ENCODE assay signal across 8 cellular contexts in genomic region chr1:243122876-243123409, GRCh38.
DNase-seq lines count a peak whose midpoint lies in the region; ATAC-seq, FAIRE-seq and TF ChIP-seq lines count a peak whose summit lies in the region.
"Not testable (repeated sequence)": the region's sequence is repeated elsewhere in the genome, so short reads cannot be mapped to it uniquely, and the experiment has no call there.

No MANE protein-coding gene starts in this region.

- H4K8ac ChIP-seq in IMR-90 (ENCODE audit: low read depth in 2 of 2, low read length in 2 of 2), result not testable (repeated sequence)

- not testable (repeated sequence) for H2BK20ac ChIP-seq in IMR-90 (ENCODE audit: low read depth, low read length)

- CTCF ChIA-PET in IMR-90 (lab: Yijun Ruan, JAX); naive thymus-derived CD4-positive, alpha-beta T cell (lab: Charles Lee): not testable (repeated sequence)

- not testable (repeated sequence) for H3K4me2 ChIP-seq in IMR-90 (ENCODE audit: low read depth, low read length); astrocyte (ENCODE audit: low read length)

- not testable (repeated sequence) for H3K36me3 ChIP-seq in IMR-90 (ENCODE audit: control insufficient read depth, insufficient read depth, low read length); naive thymus-derived CD4-positive, alpha-beta T cell (ENCODE audit: control insufficient read depth in 2 of 3, insufficient read depth in 3 of 3, low read length in 3 of 3)
- H3K36me3 ChIP-seq in astrocyte (ENCODE audit: insufficient read depth, low read length), result peaks cover 14% of the 10 kb centered on the region

- not testable (repeated sequence) for H3K14ac ChIP-seq in IMR-90 (replicated peaks; ENCODE audit: low read depth, low read length)

- dilution Hi-C loops in IMR-90 (cut with HindIII; ENCODE audit: low sequenced_read_pairs, unreplicated experiment), result not testable (repeated sequence)

- not testable (repeated sequence) for H3K36me3 Mint-ChIP-seq in astrocyte (ENCODE audit: low read depth, unreplicated experiment)
- peaks cover 0 to 19% (median 10%) of the 10 kb centered on the region in 5 donors for H3K36me3 Mint-ChIP-seq in naive thymus-derived CD4-positive, alpha-beta T cell

- H3K4me1 Mint-ChIP-seq in astrocyte (ENCODE audit: low read depth, unreplicated experiment), result peaks cover 13% of the 10 kb centered on the region
- H3K4me1 Mint-ChIP-seq in naive thymus-derived CD4-positive, alpha-beta T cell, result peaks cover 0 to 14% (median 13%) of the 10 kb centered on the region in 7 donors

- POLR2A ChIA-PET in IMR-90 (lab: Charles Lee; ENCODE audit: unreplicated experiment); naive thymus-derived CD4-positive, alpha-beta T cell (lab: Charles Lee): not testable (repeated sequence)

- not testable (repeated sequence) for H3K9me3 ChIP-seq in IMR-90 (ENCODE audit: control insufficient read depth, insufficient read depth, low read length); astrocyte (ENCODE audit: insufficient read depth, low read depth, low read length); naive thymus-derived CD4-positive, alpha-beta T cell (ENCODE audit: control insufficient read depth in 2 of 3, low read length in 3 of 3)

- not testable (repeated sequence) for H4K91ac ChIP-seq in IMR-90 (ENCODE audit: insufficient read depth, low read depth, low read length)

- intact Hi-C loops in IMR-90 (cut with micrococcal nuclease); naive thymus-derived CD4-positive, alpha-beta T cell (cut with micrococcal nuclease): not testable (repeated sequence)

- H4K20me1 ChIP-seq in IMR-90 (ENCODE audit: insufficient read depth, low read length); astrocyte (ENCODE audit: insufficient read depth, low read length): not testable (repeated sequence)

- H3K27ac Mint-ChIP-seq in astrocyte (ENCODE audit: unreplicated experiment), result peak overlapping the region; percentile 41
- H3K27ac Mint-ChIP-seq in naive thymus-derived CD4-positive, alpha-beta T cell, result peak overlapping the region; percentile 0 to 91 (median 53)

- not testable (repeated sequence) for H2BK15ac ChIP-seq in IMR-90 (ENCODE audit: low read depth, low read length)

- not testable (repeated sequence) for H3K56ac ChIP-seq in IMR-90 (ENCODE audit: extremely low read depth, insufficient read depth, low read length)

- not testable (repeated sequence) for H3K23ac ChIP-seq in IMR-90 (ENCODE audit: low read depth, low read length)

- not testable (repeated sequence) for H3K4me3 Mint-ChIP-seq in astrocyte (ENCODE audit: unreplicated experiment)
- H3K4me3 Mint-ChIP-seq in naive thymus-derived CD4-positive, alpha-beta T cell, result peak overlapping the region in 3 of 10 donors; percentile 10 to 57 (median 56)

- not testable (repeated sequence) for H3K4me3 ChIP-seq in IMR-90 (ENCODE audit: insufficient read depth, low read depth, low read length); astrocyte (ENCODE audit: insufficient read depth, low read depth, low read length); fibroblast of pulmonary artery (replicated peaks; ENCODE audit: low read depth, low read length); naive thymus-derived CD4-positive, alpha-beta T cell (ENCODE audit: low read length)

- not testable (repeated sequence) for H3K18ac ChIP-seq in IMR-90 (ENCODE audit: low read depth, low read length)

- not testable (repeated sequence) for H4K5ac ChIP-seq in IMR-90 (ENCODE audit: low read depth, low read length)

- H3K79me2 ChIP-seq in astrocyte (ENCODE audit: insufficient read depth, low read length), result not testable (repeated sequence)

- not testable (repeated sequence) for H3K79me1 ChIP-seq in IMR-90 (ENCODE audit: low read depth in 1 of 2, low read length in 2 of 2)

- H3K4ac ChIP-seq in IMR-90 (ENCODE audit: low read depth, low read length), result not testable (repeated sequence)

- H3K9ac ChIP-seq in IMR-90 (ENCODE audit: low read depth, low read length); astrocyte (ENCODE audit: low read length): not testable (repeated sequence)

- not testable (repeated sequence) for H2BK5ac ChIP-seq in IMR-90 (ENCODE audit: low read depth, low read length, poor library complexity, severe bottlenecking)

- not testable (repeated sequence) for H2AK9ac ChIP-seq in IMR-90 (replicated peaks; ENCODE audit: low read depth, low read length, poor library complexity)

- not testable (repeated sequence) for ATAC-seq in IMR-90 (ENCODE audit: low read depth); naive thymus-derived CD4-positive, alpha-beta T cell

- H2AFZ ChIP-seq in IMR-90 (replicated peaks; ENCODE audit: low read length, poor library complexity); astrocyte (ENCODE audit: low read depth, low read length): not testable (repeated sequence)

- not testable (repeated sequence) for TF ChIP-seq POLR2A in IMR-90 (IDR thresholded peaks at IDR 0.05; ENCODE audit: low read depth, low read length)

- BruUV-seq in IMR-90 (replicated peaks; lab: Mats Ljungman, UMichigan), result not testable (repeated sequence)

- H2AK5ac ChIP-seq in IMR-90 (ENCODE audit: low read depth, low read length), result not testable (repeated sequence)

- in situ Hi-C loops in IMR-90 (cut with MboI; ENCODE audit: low sequenced_read_pairs); SK-MEL-5 (cut with HindIII; ENCODE audit: low pct_unique_long_range_greater_than_20kb, low sequenced_read_pairs): not testable (repeated sequence)

- H3K27me3 ChIP-seq in IMR-90 (ENCODE audit: control insufficient read depth, insufficient read depth, low read length); astrocyte (ENCODE audit: insufficient read depth, low read length); naive thymus-derived CD4-positive, alpha-beta T cell (ENCODE audit: control insufficient read depth in 2 of 2, insufficient read depth in 2 of 2, low read length in 2 of 2): not testable (repeated sequence)

- peak; percentile 88 for DNase-seq in COR-L47 (lab: John Stamatoyannopoulos, UW)
- DNase-seq in IMR-90, result peak; percentile 15
- peak; percentile 22 for DNase-seq in NCI-H1694 (lab: John Stamatoyannopoulos, UW)
- peak; percentile 53 for DNase-seq in NCI-H2171 (lab: John Stamatoyannopoulos, UW)
- DNase-seq in SK-MEL-5 (ENCODE audit: low read depth, low spot score), result peak; percentile 79
- DNase-seq in astrocyte (ENCODE audit: low read depth), result peak; percentile 31
- DNase-seq in fibroblast of pulmonary artery (ENCODE audit: low read depth), result peak; percentile 24
- DNase-seq in naive thymus-derived CD4-positive, alpha-beta T cell, result peak in 7 of 9 donors; percentile 18 to 62 (median 34)

- not testable (repeated sequence) for TF ChIP-seq RAD21 in IMR-90 (IDR thresholded peaks at IDR 0.05; ENCODE audit: low read length)

- not testable (repeated sequence) for H3K27ac ChIP-seq in IMR-90 (ENCODE audit: insufficient read depth, low read length); astrocyte (ENCODE audit: low read depth, low read length); naive thymus-derived CD4-positive, alpha-beta T cell (ENCODE audit: low read depth, low read length)

- not testable (repeated sequence) for H2BK120ac ChIP-seq in IMR-90 (ENCODE audit: low read depth, low read length)

- H3K9me1 ChIP-seq in IMR-90 (ENCODE audit: insufficient read depth, low read length), result not testable (repeated sequence)

- H3K27me3 Mint-ChIP-seq in astrocyte (ENCODE audit: low read depth, unreplicated experiment); naive thymus-derived CD4-positive, alpha-beta T cell: not testable (repeated sequence)

- FAIRE-seq in astrocyte (lab: Jason Lieb, UNC), result peak; percentile 5

- not testable (repeated sequence) for H3K9me3 Mint-ChIP-seq in astrocyte (ENCODE audit: unreplicated experiment); naive thymus-derived CD4-positive, alpha-beta T cell

- no CpG with 5 or more reads among the region's 5 CpGs for WGBS in IMR-90 (ENCODE audit: extremely low coverage in 2 of 2, insufficient read length in 1 of 2), 2 experiments

- H3K4me1 ChIP-seq in IMR-90 (ENCODE audit: control insufficient read depth, insufficient read depth, low read length); astrocyte (ENCODE audit: insufficient read depth, low read length); naive thymus-derived CD4-positive, alpha-beta T cell (ENCODE audit: control insufficient read depth in 2 of 2, insufficient read depth in 2 of 2, low read length in 2 of 2): not testable (repeated sequence)

- TF ChIP-seq CTCF in IMR-90 (conservative IDR thresholded peaks at IDR 0.05; ENCODE audit: low read depth, low read length); astrocyte (IDR thresholded peaks at IDR 0.05; ENCODE audit: insufficient read depth, low read depth, low read length); fibroblast of pulmonary artery (IDR thresholded peaks at IDR 0.05; ENCODE audit: low read length, missing control alignments): not testable (repeated sequence)

Comparison
In these comparisons a context has a peak if more than half of its experiments do, and no peak if none do; other contexts are left out.
1. DNase-seq: peak in every context shown above with its lines; median percentile 88 in COR-L47; 79 in SK-MEL-5; 53 in NCI-H2171; 34 in naive thymus-derived CD4-positive, alpha-beta T cell; 31 in astrocyte; 24 in fibroblast of pulmonary artery; 22 in NCI-H1694; 15 in IMR-90.